ENCODE assay signal across 9 cellular contexts in the genomic region with DNA sequence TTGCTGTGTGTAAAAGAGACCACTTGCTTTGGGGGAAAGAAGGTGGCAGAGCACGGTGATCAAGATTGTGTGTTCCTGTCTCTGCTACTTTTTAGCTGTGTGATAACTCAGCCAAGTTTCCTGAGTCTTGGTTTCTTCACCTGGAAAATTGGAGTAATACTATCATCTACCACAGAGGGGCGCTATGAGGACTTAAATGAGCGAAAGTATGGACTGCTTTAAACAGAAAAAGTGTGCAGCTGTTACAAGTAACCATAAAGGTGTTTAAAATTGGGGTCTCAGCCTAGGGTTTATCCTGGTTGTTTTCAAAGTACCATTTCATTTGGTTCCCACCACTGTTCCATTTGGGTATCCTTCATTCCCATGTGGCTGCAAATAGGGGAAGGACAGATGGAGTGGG.
A peak's percentile ranks its signal among the peaks of the same experiment; 100 is the strongest.
DNase-seq lines count a peak whose midpoint lies in the region; ATAC-seq and TF ChIP-seq lines count a peak whose summit lies in the region.
"Had no signal": no experiment of that assay in that cellular context is flagged by ENCODE, and none has a peak within 500 bp of the region (broad histone marks: within the 10 kb centered on the region; RNA-seq: fewer than 3 reads in every experiment).

No MANE protein-coding gene starts in this region.

- peak; percentile 56 for TF ChIP-seq CTCF in GM12873 (IDR thresholded peaks at IDR 0.05; ENCODE audit: insufficient read depth, low read depth, low read length, missing control alignments)
- no peak for TF ChIP-seq CTCF in stomach (IDR thresholded peaks at IDR 0.05)
- no peak for TF ChIP-seq CTCF in GM20000 (IDR thresholded peaks at IDR 0.05; ENCODE audit: extremely low read depth, missing control alignments)

- no peaks in the 10 kb centered on the region for H3K9me3 Mint-ChIP-seq in activated CD8-positive, alpha-beta memory T cell treated with anti-CD3 and anti-CD28 coated beads, Interleukin-2, amount 10 ng/mL, durations not matched to agents 7 days and 5 days (ENCODE audit: low read depth)

- H3K27ac Mint-ChIP-seq in activated CD8-positive, alpha-beta memory T cell treated with anti-CD3 and anti-CD28 coated beads, Interleukin-2, amount 10 ng/mL, durations not matched to agents 7 days and 5 days: no peak overlapping the region

- no peaks in the 10 kb centered on the region for H3K36me3 Mint-ChIP-seq in activated CD8-positive, alpha-beta memory T cell treated with anti-CD3 and anti-CD28 coated beads, Interleukin-2, amount 10 ng/mL, durations not matched to agents 7 days and 5 days

- peaks cover 6% of the 10 kb centered on the region for H3K27me3 Mint-ChIP-seq in activated CD8-positive, alpha-beta memory T cell treated with anti-CD3 and anti-CD28 coated beads, Interleukin-2, amount 10 ng/mL, durations not matched to agents 7 days and 5 days

- H3K4me1 Mint-ChIP-seq in activated CD8-positive, alpha-beta memory T cell treated with anti-CD3 and anti-CD28 coated beads, Interleukin-2, amount 10 ng/mL, durations not matched to agents 7 days and 5 days: no peaks in the 10 kb centered on the region

- peaks cover 0 to 8% (median 0%) of the 10 kb centered on the region in 3 donors for H3K27me3 ChIP-seq in stomach

- H3K4me1 ChIP-seq in stomach: no peaks in the 10 kb centered on the region

- TF ChIP-seq POLR2A in stomach (IDR thresholded peaks at IDR 0.05): no peak

- no peak overlapping the region for H3K4me3 ChIP-seq in stomach

- DNase-seq in AML-193 (lab: John Stamatoyannopoulos, UW): peak; percentile 1 to 22
- DNase-seq in RKO (ENCODE audit: low spot score): peak; percentile 7
- DNase-seq in glomerular visceral epithelial cell (ENCODE audit: extremely low spot score): peak; percentile 4
- no peak for DNase-seq in DMS79 (lab: John Stamatoyannopoulos, UW)
- no peak for DNase-seq in activated CD8-positive, alpha-beta memory T cell treated with anti-CD3 and anti-CD28 coated beads, Interleukin-2, amount 10 ng/mL, durations not matched to agents 7 days and 5 days
- no peak for DNase-seq in stomach
- DNase-seq in GM20000 (ENCODE audit: low spot score): no peak
- DNase-seq: right cardiac atrium had no signal

- no peaks in the 10 kb centered on the region for H3K36me3 ChIP-seq in stomach

- H3K4me3 Mint-ChIP-seq in activated CD8-positive, alpha-beta memory T cell treated with anti-CD3 and anti-CD28 coated beads, Interleukin-2, amount 10 ng/mL, durations not matched to agents 7 days and 5 days: no peak overlapping the region

- CTCF ChIA-PET in activated CD8-positive, alpha-beta memory T cell treated with anti-CD3 and anti-CD28 coated beads, Interleukin-2, amount 10 ng/mL, durations not matched to agents 7 days and 5 days (lab: Charles Lee): no interaction called here

- ATAC-seq in activated CD8-positive, alpha-beta memory T cell treated with anti-CD3 and anti-CD28 coated beads, Interleukin-2, amount 10 ng/mL, durations not matched to agents 7 days and 5 days: no peak
- ATAC-seq: right cardiac atrium had no signal

- no peaks in the 10 kb centered on the region for H3K9me3 ChIP-seq in stomach

- no peak for TF ChIP-seq EP300 in stomach (IDR thresholded peaks at IDR 0.05)

- no peak overlapping the region for H3K27ac ChIP-seq in stomach

- intact Hi-C loops in stomach (cut with DNase I; ENCODE audit: low total_unique reads): no loop called here

- WGBS in stomach, 5 donors: 6 to 16% (median 14%) methylated on average over 3 of the region's 3 CpGs

Comparison
In these comparisons a context has a peak if more than half of its experiments do, and no peak if none do; other contexts are left out.
1. DNase-seq: peak in AML-193 (2 of 2), RKO (single experiment) and glomerular visceral epithelial cell (single experiment); none in DMS79 (single experiment), activated CD8-positive, alpha-beta memory T cell treated with anti-CD3 and anti-CD28 coated beads, Interleukin-2, amount 10 ng/mL, durations not matched to agents 7 days and 5 days (single experiment), stomach (single experiment) and GM20000 (single experiment).